8 cellular contexts compared by ENCODE assay signal in genomic region chr9:127347831-127348699, GRCh38. TPM values are rescaled to one million over a fixed set of nuclear protein-coding genes. Genes with fewer than 3 reads are reported as not detected.
A peak's percentile ranks its signal among the peaks of the same experiment; 100 is the strongest.
DNase-seq lines count a peak whose midpoint lies in the region; ATAC-seq and TF ChIP-seq lines count a peak whose summit lies in the region.

No MANE protein-coding gene starts in this region.

- DNase-seq in GM10266 (ENCODE audit: extremely low spot score) (peak; percentile 28), NCI-H2171 treated with DMSO at 0.1 percent for 48 hours (lab: John Stamatoyannopoulos, UW) (peak; percentile 71), choroid plexus epithelial cell (ENCODE audit: low read depth) (peak; percentile 73), trophoblast cell (peak; percentile 33 to 35)
- no peak for DNase-seq in activated CD8-positive, alpha-beta T cell treated with anti-CD3 and anti-CD28 coated beads for 36 hours

- ATAC-seq in GM19035 (IDR thresholded peaks at IDR 0.05; ENCODE audit: unreplicated experiment) (no peak), HG02981 (IDR thresholded peaks at IDR 0.05; ENCODE audit: unreplicated experiment) (no peak), GM19455 (IDR thresholded peaks at IDR 0.05; ENCODE audit: unreplicated experiment) (no peak)
- ATAC-seq in activated CD8-positive, alpha-beta T cell treated with anti-CD3 and anti-CD28 coated beads for 36 hours: no peak

- H3K36me3 ChIP-seq in trophoblast cell (ENCODE audit: control insufficient read depth in 1 of 2, insufficient read depth in 2 of 2, low read length in 2 of 2): no peaks in the 10 kb centered on the region

- no peaks in the 10 kb centered on the region for H3K79me1 ChIP-seq in trophoblast cell (ENCODE audit: low read length)

- H3K4me1 Mint-ChIP-seq in activated CD8-positive, alpha-beta T cell treated with anti-CD3 and anti-CD28 coated beads for 36 hours (ENCODE audit: low read depth): no peaks in the 10 kb centered on the region

- H2AFZ ChIP-seq in trophoblast cell (ENCODE audit: insufficient read depth, low read length, poor library complexity): no peak overlapping the region

- no peak overlapping the region for H3K4me2 ChIP-seq in trophoblast cell (ENCODE audit: low read length)

- H4K91ac ChIP-seq in trophoblast cell (ENCODE audit: low read depth, low read length): no peak overlapping the region

- H3K14ac ChIP-seq in trophoblast cell (ENCODE audit: low read length): no peak overlapping the region

- no peaks in the 10 kb centered on the region for H3K9me3 ChIP-seq in trophoblast cell (ENCODE audit: insufficient read depth, low read depth, low read length)

- TF ChIP-seq CTCF in GM10266 (IDR thresholded peaks at IDR 0.05; ENCODE audit: control insufficient read depth, insufficient read depth, low read depth, missing control alignments) (peak; percentile 61), choroid plexus epithelial cell (conservative IDR thresholded peaks at IDR 0.05; ENCODE audit: low read depth, low read length) (peak; percentile 64)
- no peak for TF ChIP-seq CTCF in activated CD8-positive, alpha-beta T cell treated with anti-CD3 and anti-CD28 coated beads for 36 hours (IDR thresholded peaks at IDR 0.05)

- H3K79me2 ChIP-seq in trophoblast cell (ENCODE audit: control insufficient read depth, insufficient read depth, low read length, poor library complexity): no peaks in the 10 kb centered on the region

- H3K4ac ChIP-seq in trophoblast cell (ENCODE audit: low read depth, low read length): no peak overlapping the region

- H4K12ac ChIP-seq in trophoblast cell (ENCODE audit: low read depth, low read length): no peak overlapping the region

- H3K18ac ChIP-seq in trophoblast cell (ENCODE audit: low read length): no peak overlapping the region

- peaks cover 5 to 7% of the 10 kb centered on the region in 2 experiments for H3K4me1 ChIP-seq in trophoblast cell (ENCODE audit: control insufficient read depth in 1 of 2, insufficient read depth in 2 of 2, low read length in 2 of 2)

- no peak overlapping the region for H3K27ac ChIP-seq in trophoblast cell (ENCODE audit: low read depth, low read length)

- H3K4me3 ChIP-seq in choroid plexus epithelial cell (ENCODE audit: low read depth, low read length) (no peak overlapping the region), trophoblast cell (ENCODE audit: low read depth, low read length) (no peak overlapping the region)

- no peak overlapping the region for H3K27ac Mint-ChIP-seq in activated CD8-positive, alpha-beta T cell treated with anti-CD3 and anti-CD28 coated beads for 36 hours

- H3K36me3 Mint-ChIP-seq in activated CD8-positive, alpha-beta T cell treated with anti-CD3 and anti-CD28 coated beads for 36 hours (ENCODE audit: low read depth): no peaks in the 10 kb centered on the region

- H3K4me3 Mint-ChIP-seq in activated CD8-positive, alpha-beta T cell treated with anti-CD3 and anti-CD28 coated beads for 36 hours: no peak overlapping the region

- no CpG with 5 or more reads among the region's 7 CpGs for WGBS in trophoblast cell (ENCODE audit: extremely low coverage, insufficient coverage, insufficient read length)

- no peak overlapping the region for H2BK5ac ChIP-seq in trophoblast cell (ENCODE audit: low read depth, low read length, poor library complexity)

- no peaks in the 10 kb centered on the region for H3K9me3 Mint-ChIP-seq in activated CD8-positive, alpha-beta T cell treated with anti-CD3 and anti-CD28 coated beads for 36 hours

- H2BK12ac ChIP-seq in trophoblast cell (ENCODE audit: low read length): no peak overlapping the region

- POLR2A ChIA-PET in activated CD8-positive, alpha-beta T cell treated with anti-CD3 and anti-CD28 coated beads for 36 hours (lab: Charles Lee): interaction anchor here (0.7 kb wide), 1 partner anchor 1579 kb away, joined by 3 read pairs; no protein-coding TSS in a partner anchor

- H2BK120ac ChIP-seq in trophoblast cell (ENCODE audit: insufficient read depth, low read length, poor library complexity): no peak overlapping the region

- intact Hi-C loops in activated CD8-positive, alpha-beta T cell treated with anti-CD3 and anti-CD28 coated beads for 36 hours (cut with micrococcal nuclease): no loop called here

- H3K27me3 Mint-ChIP-seq in activated CD8-positive, alpha-beta T cell treated with anti-CD3 and anti-CD28 coated beads for 36 hours: peaks cover 7% of the 10 kb centered on the region

- no peak overlapping the region for H4K8ac ChIP-seq in trophoblast cell (ENCODE audit: low read depth, low read length)

- CTCF ChIA-PET in activated CD8-positive, alpha-beta T cell treated with anti-CD3 and anti-CD28 coated beads for 36 hours (lab: Charles Lee): no interaction called here

- H2AK5ac ChIP-seq in trophoblast cell (ENCODE audit: low read length): no peak overlapping the region

- peak overlapping the region; percentile 90 for H3K23ac ChIP-seq in trophoblast cell (ENCODE audit: low read length)

- H3K9ac ChIP-seq in trophoblast cell (ENCODE audit: low read length): no peak overlapping the region

- no peaks in the 10 kb centered on the region for H3K27me3 ChIP-seq in trophoblast cell (ENCODE audit: insufficient read depth, low read length)

RNA-seq across cellular contexts. Expression of gene SLC2A8, which starts 48.9 kb away (rescaled TPM):
- polyA plus RNA-seq in trophoblast cell (2013): 31.3 and 31.4 TPM in 2 replicates
- 1 to 10 TPM; 1.6 to 2.1 TPM for total RNA-seq in activated CD8-positive, alpha-beta T cell treated with anti-CD3 and anti-CD28 coated beads for 36 hours
